In the genomic region with DNA sequence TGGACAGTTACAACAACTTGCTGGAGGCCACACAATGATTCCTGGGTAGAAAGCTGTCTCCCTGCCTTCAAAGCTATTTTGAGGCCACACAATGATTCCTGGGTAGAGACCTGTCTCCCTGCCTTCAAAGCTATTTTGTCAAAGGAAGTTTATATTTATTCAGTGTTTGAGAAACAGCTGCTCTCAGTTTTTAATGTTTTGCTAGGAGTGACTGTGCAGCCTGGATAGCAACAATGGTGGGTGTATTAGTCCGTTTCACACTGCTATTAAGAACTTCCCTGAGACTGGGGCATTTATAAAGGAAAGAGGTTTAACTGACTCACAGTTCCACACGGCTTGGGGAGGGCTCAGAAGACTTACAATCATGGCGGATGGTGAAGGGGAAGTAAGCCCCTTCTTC, we compare ENCODE assay signal across 33 cellular contexts. TPM values are rescaled to one million over a fixed set of nuclear protein-coding genes. Genes with fewer than 3 reads are reported as not detected.
"Had no signal": no experiment of that assay in that cellular context is flagged by ENCODE, and none has a peak within 500 bp of the region (broad histone marks: within the 10 kb centered on the region; RNA-seq: fewer than 3 reads in every experiment).

No MANE protein-coding gene starts in this region.

- DNase-seq: activated B cell treated with CpG ODN at 0.5 μM for 24 hours; activated CD4-positive, alpha-beta T cell treated with anti-CD3 and anti-CD28 coated beads, Interleukin-2, amount 50 U/mL, for 1 hour; activated CD8-positive, alpha-beta T cell treated with anti-CD3 and anti-CD28 coated beads for 36 hours; activated naive CD8-positive, alpha-beta T cell treated with anti-CD3 and anti-CD28 coated beads, Interleukin-2, amount 50 U/mL, for 24 hours; activated T-cell treated with anti-CD3 and anti-CD28 coated beads, Interleukin-2, amount 50 U/mL, for 4 hours; amygdala; colonic mucosa; dorsolateral prefrontal cortex; effector memory CD4-positive, alpha-beta T cell; gastrocnemius medialis; islet precursor cell; left cardiac atrium; left ventricle myocardium superior; naive thymus-derived CD4-positive, alpha-beta T cell; small intestine; stimulated activated CD4-positive, alpha-beta T cell treated with anti-CD3 and anti-CD28 coated beads, Interleukin-4, amount 100 ng/mL, for 24 hours; stimulated activated naive CD8-positive, alpha-beta T cell treated with anti-CD3 and anti-CD28 coated beads, Interleukin-15, amount 100 ng/mL, for 72 hours; substantia nigra; T-helper 1 cell had no signal

- H3K9me3 ChIP-seq: colonic mucosa, gastrocnemius medialis, vagina had no signal

- H3K36me3 Mint-ChIP-seq: activated naive CD4-positive, alpha-beta T cell treated with anti-CD3 and anti-CD28 coated beads, Interleukin-2, amount 50 U/mL, for 24 hours had no signal

- H3K4me3 ChIP-seq: colonic mucosa, dorsolateral prefrontal cortex, gastrocnemius medialis, hepatocyte, vagina had no signal

- H3K27me3 Mint-ChIP-seq: activated naive CD4-positive, alpha-beta T cell treated with anti-CD3 and anti-CD28 coated beads, Interleukin-2, amount 50 U/mL, for 24 hours; activated T-helper 17 cell treated with anti-CD3 and anti-CD28 coated beads, Interleukin-2, amount 50 U/mL, for 72 hours; type B pancreatic cell had no signal

- H3K27ac ChIP-seq: colonic mucosa, gastrocnemius medialis, hepatocyte, vagina had no signal

- H3K4me3 Mint-ChIP-seq: activated B cell treated with CpG ODN at 0.5 μM for 24 hours; activated CD8-positive, alpha-beta T cell treated with anti-CD3 and anti-CD28 coated beads for 36 hours; activated naive CD4-positive, alpha-beta T cell treated with anti-CD3 and anti-CD28 coated beads, Interleukin-2, amount 50 U/mL, for 24 hours; activated naive CD8-positive, alpha-beta T cell treated with anti-CD3 and anti-CD28 coated beads, Interleukin-2, amount 50 U/mL, for 24 hours; activated T-cell treated with anti-CD3 and anti-CD28 coated beads, Interleukin-2, amount 50 U/mL, for 4 hours; activated T-helper 17 cell treated with anti-CD3 and anti-CD28 coated beads, Interleukin-2, amount 50 U/mL, for 72 hours; stimulated activated effector memory CD8-positive, alpha-beta T cell treated with anti-CD3 and anti-CD28 coated beads, Interleukin-12 subunit alpha, Interleukin-12 subunit beta, amount 100 ng/mL, for 72 hours; stimulated activated naive CD8-positive, alpha-beta T cell treated with anti-CD3 and anti-CD28 coated beads, Interleukin-15, amount 100 ng/mL, for 72 hours; T-helper 2 cell treated with Interferon-gamma antibody and Interleukin-4, amounts not matched to agents 5 μg/mL and 100 μg/mL, for 36 hours; type B pancreatic cell had no signal

- H2AFZ ChIP-seq: hepatocyte had no signal

- H3K36me3 ChIP-seq: colonic mucosa, gastrocnemius medialis, vagina had no signal

- H3K4me2 ChIP-seq: hepatocyte had no signal

- H3K9me3 Mint-ChIP-seq: activated B cell treated with CpG ODN at 0.5 μM for 24 hours; activated CD8-positive, alpha-beta T cell treated with anti-CD3 and anti-CD28 coated beads for 36 hours; activated naive CD4-positive, alpha-beta T cell treated with anti-CD3 and anti-CD28 coated beads, Interleukin-2, amount 50 U/mL, for 24 hours; activated naive CD8-positive, alpha-beta T cell treated with anti-CD3 and anti-CD28 coated beads, Interleukin-2, amount 50 U/mL, for 24 hours; activated T-cell treated with anti-CD3 and anti-CD28 coated beads, Interleukin-2, amount 50 U/mL, for 4 hours; activated T-helper 17 cell treated with anti-CD3 and anti-CD28 coated beads, Interleukin-2, amount 50 U/mL, for 72 hours; stimulated activated effector memory CD8-positive, alpha-beta T cell treated with anti-CD3 and anti-CD28 coated beads, Interleukin-12 subunit alpha, Interleukin-12 subunit beta, amount 100 ng/mL, for 72 hours; stimulated activated naive CD8-positive, alpha-beta T cell treated with anti-CD3 and anti-CD28 coated beads, Interleukin-15, amount 100 ng/mL, for 72 hours; T-helper 2 cell treated with Interferon-gamma antibody and Interleukin-4, amounts not matched to agents 5 μg/mL and 100 μg/mL, for 36 hours; type B pancreatic cell had no signal

- ATAC-seq: activated CD8-positive, alpha-beta T cell treated with anti-CD3 and anti-CD28 coated beads for 36 hours; activated naive CD8-positive, alpha-beta T cell treated with anti-CD3 and anti-CD28 coated beads, Interleukin-2, amount 50 U/mL, for 24 hours; activated T-cell treated with anti-CD3 and anti-CD28 coated beads, Interleukin-2, amount 50 U/mL, for 4 hours; activated T-helper 17 cell treated with anti-CD3 and anti-CD28 coated beads, Interleukin-2, amount 50 U/mL, for 72 hours; gastrocnemius medialis; left cardiac atrium; left ventricle myocardium superior; naive thymus-derived CD4-positive, alpha-beta T cell; sciatic nerve; stimulated activated effector memory CD8-positive, alpha-beta T cell treated with anti-CD3 and anti-CD28 coated beads, Interleukin-12 subunit alpha, Interleukin-12 subunit beta, amount 100 ng/mL, for 72 hours; stimulated activated naive CD8-positive, alpha-beta T cell treated with anti-CD3 and anti-CD28 coated beads, Interleukin-15, amount 100 ng/mL, for 72 hours had no signal

- H3K27ac Mint-ChIP-seq: activated B cell treated with CpG ODN at 0.5 μM for 24 hours; activated CD8-positive, alpha-beta T cell treated with anti-CD3 and anti-CD28 coated beads for 36 hours; activated naive CD4-positive, alpha-beta T cell treated with anti-CD3 and anti-CD28 coated beads, Interleukin-2, amount 50 U/mL, for 24 hours; activated naive CD8-positive, alpha-beta T cell treated with anti-CD3 and anti-CD28 coated beads, Interleukin-2, amount 50 U/mL, for 24 hours; activated T-helper 17 cell treated with anti-CD3 and anti-CD28 coated beads, Interleukin-2, amount 50 U/mL, for 72 hours; progenitor cell of endocrine pancreas; stimulated activated effector memory CD8-positive, alpha-beta T cell treated with anti-CD3 and anti-CD28 coated beads, Interleukin-12 subunit alpha, Interleukin-12 subunit beta, amount 100 ng/mL, for 72 hours; stimulated activated naive CD8-positive, alpha-beta T cell treated with anti-CD3 and anti-CD28 coated beads, Interleukin-15, amount 100 ng/mL, for 72 hours; T-helper 2 cell treated with Interferon-gamma antibody and Interleukin-4, amounts not matched to agents 5 μg/mL and 100 μg/mL, for 36 hours; type B pancreatic cell had no signal

- H3K27me3 ChIP-seq: colonic mucosa, dorsolateral prefrontal cortex, gastrocnemius medialis, hepatocyte, vagina had no signal

RNA-seq across cellular contexts. Expression of a gene that starts 26.7 kb away (rescaled TPM):
- total RNA-seq: activated B cell treated with CpG ODN at 0.5 μM for 24 hours; activated CD8-positive, alpha-beta T cell treated with anti-CD3 and anti-CD28 coated beads for 36 hours; activated T-cell treated with anti-CD3 and anti-CD28 coated beads, Interleukin-2, amount 50 U/mL, for 4 hours; activated T-helper 17 cell treated with anti-CD3 and anti-CD28 coated beads, Interleukin-2, amount 50 U/mL, for 72 hours; colonic mucosa; dorsolateral prefrontal cortex; epithelial cell of proximal tubule; gastrocnemius medialis; hepatocyte; left cardiac atrium; left ventricle myocardium superior; lung microvascular endothelial cell; mucosa of gallbladder; naive thymus-derived CD4-positive, alpha-beta T cell; osteoblast; progenitor cell of endocrine pancreas; renal cortical epithelial cell; sciatic nerve; vagina had no signal
- polyA plus RNA-seq: hepatocyte; naive thymus-derived CD4-positive, alpha-beta T cell; small intestine had no signal
